Comparison of ENCODE assay signal across 7 cellular contexts in the genomic region with DNA sequence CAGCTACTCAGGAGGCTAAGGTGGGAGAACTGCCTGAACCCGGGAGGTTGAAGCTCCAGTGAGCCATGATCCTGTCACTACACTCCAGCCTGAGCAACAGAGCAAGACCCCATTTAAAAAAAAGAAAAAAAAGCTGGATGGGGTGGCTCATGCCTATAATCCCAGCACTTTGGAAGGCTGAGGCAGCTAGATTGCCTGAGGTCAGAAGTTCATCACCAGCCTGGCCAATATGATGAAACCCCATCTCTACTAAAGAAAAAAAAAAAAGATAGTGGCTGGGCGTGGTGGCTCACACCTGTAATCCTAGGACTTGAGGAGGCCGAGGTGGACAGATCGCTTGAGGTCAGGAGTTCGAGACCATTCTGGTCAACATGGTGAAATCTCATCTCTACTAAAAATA.
"Had no signal": no experiment of that assay in that cellular context is flagged by ENCODE, and none has a peak within 500 bp of the region (broad histone marks: within the 10 kb centered on the region; RNA-seq: fewer than 3 reads in every experiment).

No MANE protein-coding gene starts in this region.

- DNase-seq: hypothalamus; stimulated activated CD4-positive, alpha-beta T cell treated with anti-CD3 and anti-CD28 coated beads, Interleukin-4, amount 100 ng/mL, for 4 hours had no signal

- H3K9me3 Mint-ChIP-seq: mesothelial cell of epicardium; T-helper 2 cell treated with Interferon-gamma antibody and Interleukin-4, amounts not matched to agents 5 μg/mL and 100 μg/mL, for 36 hours had no signal

- FAIRE-seq: bronchial epithelial cell had no signal

- ATAC-seq: esophagus mucosa had no signal

- H3K4me3 Mint-ChIP-seq: mesothelial cell of epicardium; neural progenitor cell; T-helper 2 cell treated with Interferon-gamma antibody and Interleukin-4, amounts not matched to agents 5 μg/mL and 100 μg/mL, for 36 hours had no signal

- H3K27ac Mint-ChIP-seq: mesothelial cell of epicardium, neural progenitor cell had no signal
